In genomic region chr5:154857091-154857533, GRCh38 we compare ENCODE assay signal across 8 cellular contexts. TPM values are rescaled to one million over a fixed set of nuclear protein-coding genes. Genes with fewer than 3 reads are reported as not detected.
A peak's percentile ranks its signal among the peaks of the same experiment; 100 is the strongest.
DNase-seq lines count a peak whose midpoint lies in the region; ATAC-seq and TF ChIP-seq lines count a peak whose summit lies in the region.

No MANE protein-coding gene starts in this region.

- H3K27ac ChIP-seq in CD4-positive, CD25-positive, alpha-beta regulatory T cell (ENCODE audit: insufficient read depth, low read length, poor library complexity, severe bottlenecking): peak overlapping the region; percentile 99
- H3K27ac ChIP-seq in HUES48 (ENCODE audit: low read depth, low read length): peak overlapping the region; percentile 99

- no peak for TF ChIP-seq POLR2A in erythroblast (IDR thresholded peaks at IDR 0.05; ENCODE audit: low read length)

- peak overlapping the region; percentile 97 to 100 (median 98) for H3K27ac Mint-ChIP-seq in CD4-positive, CD25-positive, alpha-beta regulatory T cell
- H3K27ac Mint-ChIP-seq in activated CD4-positive, alpha-beta T cell treated with anti-CD3 and anti-CD28 coated beads, Interleukin-2, amount 10 ng/mL, durations not matched to agents 24 days and 14 days: peak overlapping the region; percentile 98
- peak overlapping the region; percentile 100 for H3K27ac Mint-ChIP-seq in nephron progenitor cell

- peak overlapping the region; percentile 92 to 96 (median 94) for H3K4me3 Mint-ChIP-seq in CD4-positive, CD25-positive, alpha-beta regulatory T cell
- peak overlapping the region; percentile 100 for H3K4me3 Mint-ChIP-seq in activated CD4-positive, alpha-beta T cell treated with anti-CD3 and anti-CD28 coated beads, Interleukin-2, amount 10 ng/mL, durations not matched to agents 24 days and 14 days
- H3K4me3 Mint-ChIP-seq in nephron progenitor cell: peak overlapping the region; percentile 96

- peak in 1 of 2 donors; percentile 4 for ATAC-seq in CD4-positive, CD25-positive, alpha-beta regulatory T cell (ENCODE audit: low read depth in 2 of 2)
- peak; percentile 31 for ATAC-seq in GM19438 (IDR thresholded peaks at IDR 0.05; ENCODE audit: low read depth, unreplicated experiment)

- H3K9ac ChIP-seq in HUES48 (ENCODE audit: low read depth, low read length): peak overlapping the region; percentile 95

- intact Hi-C loops in activated CD4-positive, alpha-beta T cell treated with anti-CD3 and anti-CD28 coated beads, Interleukin-2, amount 10 ng/mL, durations not matched to agents 24 days and 14 days (cut with micrococcal nuclease): loop anchor here (1.0 to 10.0 kb wide), 4 partner anchors 102 to 820 kb away; partner anchors contain the start of genes FAM114A2, GALNT10, LARP1 and MFAP3

- H3K36me3 Mint-ChIP-seq in CD4-positive, CD25-positive, alpha-beta regulatory T cell: peaks cover 3% of the 10 kb centered on the region
- H3K36me3 Mint-ChIP-seq in activated CD4-positive, alpha-beta T cell treated with anti-CD3 and anti-CD28 coated beads, Interleukin-2, amount 10 ng/mL, durations not matched to agents 24 days and 14 days (ENCODE audit: low read depth): peaks cover 12% of the 10 kb centered on the region
- H3K36me3 Mint-ChIP-seq in nephron progenitor cell (ENCODE audit: low read depth): peaks cover 7% of the 10 kb centered on the region

- no peaks in the 10 kb centered on the region for H3K27me3 Mint-ChIP-seq in CD4-positive, CD25-positive, alpha-beta regulatory T cell
- no peaks in the 10 kb centered on the region for H3K27me3 Mint-ChIP-seq in activated CD4-positive, alpha-beta T cell treated with anti-CD3 and anti-CD28 coated beads, Interleukin-2, amount 10 ng/mL, durations not matched to agents 24 days and 14 days
- no peaks in the 10 kb centered on the region for H3K27me3 Mint-ChIP-seq in nephron progenitor cell (ENCODE audit: low read depth, poor library complexity)

- H3K9me3 Mint-ChIP-seq in CD4-positive, CD25-positive, alpha-beta regulatory T cell: no peaks in the 10 kb centered on the region
- no peaks in the 10 kb centered on the region for H3K9me3 Mint-ChIP-seq in activated CD4-positive, alpha-beta T cell treated with anti-CD3 and anti-CD28 coated beads, Interleukin-2, amount 10 ng/mL, durations not matched to agents 24 days and 14 days
- H3K9me3 Mint-ChIP-seq in nephron progenitor cell: no peaks in the 10 kb centered on the region

- peak overlapping the region; percentile 82 for H3K4me3 ChIP-seq in CD4-positive, CD25-positive, alpha-beta regulatory T cell (ENCODE audit: low read depth, low read length)
- peak overlapping the region; percentile 82 for H3K4me3 ChIP-seq in HUES48 (ENCODE audit: low read depth, low read length)

- no peak for TF ChIP-seq CTCF in nephron progenitor cell (IDR thresholded peaks at IDR 0.05)

- DNase-seq in CD4-positive, CD25-positive, alpha-beta regulatory T cell: peak in 1 of 3 donors; percentile 68
- peak; percentile 91 for DNase-seq in activated CD4-positive, alpha-beta T cell treated with anti-CD3 and anti-CD28 coated beads, Interleukin-2, amount 10 ng/mL, durations not matched to agents 24 days and 14 days
- peak; percentile 47 to 56 for DNase-seq in erythroblast (lab: John Stamatoyannopoulos, UW)
- no peak for DNase-seq in nephron progenitor cell
- DNase-seq in pons (ENCODE audit: low spot score): no peak
- DNase-seq in activated effector memory CD4-positive, alpha-beta T cell treated with Interleukin-2 at 50 U/mL for 16 hours: no peak

- H3K27me3 ChIP-seq in CD4-positive, CD25-positive, alpha-beta regulatory T cell (ENCODE audit: control insufficient read depth, insufficient read depth, low read length): no peaks in the 10 kb centered on the region
- no peaks in the 10 kb centered on the region for H3K27me3 ChIP-seq in HUES48 (ENCODE audit: control insufficient read depth, insufficient read depth, low read length)

- no peaks in the 10 kb centered on the region for H3K9me3 ChIP-seq in CD4-positive, CD25-positive, alpha-beta regulatory T cell (ENCODE audit: control insufficient read depth in 2 of 2, low read length in 2 of 2)
- no peaks in the 10 kb centered on the region for H3K9me3 ChIP-seq in HUES48 (ENCODE audit: control insufficient read depth, insufficient read depth, low read length)

- no peaks in the 10 kb centered on the region for H3K36me3 ChIP-seq in CD4-positive, CD25-positive, alpha-beta regulatory T cell (ENCODE audit: control insufficient read depth, insufficient read depth, low read length)
- no peaks in the 10 kb centered on the region for H3K36me3 ChIP-seq in HUES48 (ENCODE audit: control insufficient read depth, insufficient read depth, low read length)

- peaks cover 41% of the 10 kb centered on the region for H3K4me1 ChIP-seq in CD4-positive, CD25-positive, alpha-beta regulatory T cell (ENCODE audit: control insufficient read depth, insufficient read depth, low read length, poor library complexity, severe bottlenecking)
- H3K4me1 ChIP-seq in HUES48 (ENCODE audit: control insufficient read depth, insufficient read depth, low read length): peaks cover 18% of the 10 kb centered on the region

- H3K4me1 Mint-ChIP-seq in CD4-positive, CD25-positive, alpha-beta regulatory T cell: peaks cover 14 to 34% (median 25%) of the 10 kb centered on the region in 4 donors
- peaks cover 24% of the 10 kb centered on the region for H3K4me1 Mint-ChIP-seq in activated CD4-positive, alpha-beta T cell treated with anti-CD3 and anti-CD28 coated beads, Interleukin-2, amount 10 ng/mL, durations not matched to agents 24 days and 14 days
- H3K4me1 Mint-ChIP-seq in nephron progenitor cell: peaks cover 63% of the 10 kb centered on the region

RNA-seq across cellular contexts. Expression of gene CNOT8, which starts 1.3 kb away (rescaled TPM):
- 121 TPM for total RNA-seq in CD4-positive, CD25-positive, alpha-beta regulatory T cell
- 100 to 1,000 TPM; 173 to 199 (median 184) TPM for polyA plus RNA-seq in CD4-positive, CD25-positive, alpha-beta regulatory T cell
- total RNA-seq in activated CD4-positive, alpha-beta T cell treated with anti-CD3 and anti-CD28 coated beads, Interleukin-2, amount 10 ng/mL, durations not matched to agents 24 days and 14 days: 52.7 and 57.4 TPM in 2 replicates

RNA-seq across cellular contexts. Expression of gene FAXDC2, which starts 6.7 kb away (rescaled TPM):
- total RNA-seq in CD4-positive, CD25-positive, alpha-beta regulatory T cell: 4.0 TPM
- polyA plus RNA-seq in CD4-positive, CD25-positive, alpha-beta regulatory T cell: under 1 TPM in 2 of 4 donors, not detected in 2; 0.21 to 0.40 TPM
- total RNA-seq in activated CD4-positive, alpha-beta T cell treated with anti-CD3 and anti-CD28 coated beads, Interleukin-2, amount 10 ng/mL, durations not matched to agents 24 days and 14 days: not detected in 2 replicates

Comparison
In these comparisons a context has a peak if more than half of its experiments do, and no peak if none do; other contexts are left out.
1. DNase-seq: peak in activated CD4-positive, alpha-beta T cell treated with anti-CD3 and anti-CD28 coated beads, Interleukin-2, amount 10 ng/mL, durations not matched to agents 24 days and 14 days (single experiment) and erythroblast (2 of 2); none in nephron progenitor cell (single experiment), pons (single experiment) and activated effector memory CD4-positive, alpha-beta T cell treated with Interleukin-2 at 50 U/mL for 16 hours (single experiment).
2. Peak in every context shown above with its lines, with median percentiles within 50 percentile points of each other: H3K27ac Mint-ChIP-seq and H3K4me3 Mint-ChIP-seq.